ENCODE assay signal across 23 cellular contexts in the genomic region with DNA sequence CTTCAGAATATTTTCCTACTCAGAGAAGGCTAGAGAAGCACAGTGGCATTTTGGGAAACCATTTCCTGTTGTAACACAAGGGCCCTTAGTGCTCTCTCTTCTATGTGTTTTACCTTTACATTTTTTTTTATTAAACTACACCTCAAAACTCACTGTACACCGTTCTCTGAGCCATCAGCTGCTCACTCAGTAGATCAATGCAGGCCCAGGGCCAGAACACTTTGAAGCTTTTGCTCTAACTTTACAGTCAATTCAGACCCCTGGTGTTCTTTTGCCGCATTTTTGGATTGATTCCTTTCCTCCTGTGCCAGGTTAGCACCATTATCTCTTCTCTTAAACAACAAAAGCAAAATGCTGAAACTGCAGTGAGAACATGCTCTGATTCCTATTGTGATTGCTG.
DNase-seq lines count a peak whose midpoint lies in the region; ATAC-seq, FAIRE-seq and TF ChIP-seq lines count a peak whose summit lies in the region.
"Had no signal": no experiment of that assay in that cellular context is flagged by ENCODE, and none has a peak within 500 bp of the region (broad histone marks: within the 10 kb centered on the region; RNA-seq: fewer than 3 reads in every experiment).

No MANE protein-coding gene starts in this region.

- no peak for TF ChIP-seq EP300 in H1 (IDR thresholded peaks at IDR 0.05; ENCODE audit: borderline replicate concordance in 1 of 2, low read depth in 2 of 2, low read length in 2 of 2)
- no peak for TF ChIP-seq EP300 in transverse colon (IDR thresholded peaks at IDR 0.05; ENCODE audit: low read depth)

- H2BK5ac ChIP-seq in H1 (ENCODE audit: low read depth, low read length), result no peak overlapping the region

- H3K79me1 ChIP-seq in H1 (ENCODE audit: low read depth, low read length), result no peaks in the 10 kb centered on the region

- no peak overlapping the region for H3K4ac ChIP-seq in H1 (replicated peaks; ENCODE audit: insufficient read length, low read depth, low read length)

- no peak overlapping the region for H3K18ac ChIP-seq in H1 (ENCODE audit: extremely low read depth, low read length)

- TF ChIP-seq CTCF in H1 (IDR thresholded peaks at IDR 0.05; ENCODE audit: control extremely low read depth in 1 of 3, insufficient read depth in 1 of 3, low read depth in 1 of 3, low read length in 3 of 3) (no peak), transverse colon (IDR thresholded peaks at IDR 0.05) (no peak), omental fat pad (IDR thresholded peaks at IDR 0.05) (no peak)

- H2BK20ac ChIP-seq in H1 (ENCODE audit: low read length), result no peak overlapping the region

- H4K5ac ChIP-seq in H1 (ENCODE audit: insufficient read length, low read depth, low read length), result no peak overlapping the region

- no peak overlapping the region for H3K4me2 ChIP-seq in H1 (ENCODE audit: insufficient read depth in 1 of 2, low read depth in 2 of 2, low read length in 2 of 2)

- H2BK15ac ChIP-seq in H1 (ENCODE audit: low read length), result no peak overlapping the region

- H3K9ac ChIP-seq in H1 (replicated peaks in 1 of 4; ENCODE audit: extremely low read depth in 1 of 4, low read depth in 3 of 4, low read length in 3 of 4) (no peak overlapping the region), mucosa of rectum (ENCODE audit: low read depth in 1 of 2, low read length in 2 of 2) (peak overlapping the region in 1 of 2 donors; percentile 48)

- peak overlapping the region; percentile 48; the same call in 1 of the 2 replicates for H2AFZ ChIP-seq in H1 (ENCODE audit: low read length)

- no peaks in the 10 kb centered on the region for H3K79me2 ChIP-seq in H1 (ENCODE audit: control insufficient read depth in 1 of 2, insufficient read depth in 2 of 2, low read length in 2 of 2)

- H4K20me1 ChIP-seq in H1 (replicated peaks in 1 of 2; ENCODE audit: control insufficient read depth in 1 of 2, insufficient read depth in 2 of 2, low read length in 2 of 2), result no peaks in the 10 kb centered on the region

- H4K8ac ChIP-seq in H1 (ENCODE audit: extremely low read depth, insufficient read depth, low read length), result no peak overlapping the region

- no peak overlapping the region for H3K23ac ChIP-seq in H1 (ENCODE audit: insufficient read length)

- H2AK5ac ChIP-seq in H1 (ENCODE audit: low read depth, low read length), result no peak overlapping the region

- no peaks in the 10 kb centered on the region for H3K27me3 ChIP-seq in H1 (replicated peaks in 1 of 4; ENCODE audit: control insufficient read depth in 3 of 4, extremely low read depth in 1 of 4, insufficient read depth in 3 of 4, low read length in 3 of 4)
- no peaks in the 10 kb centered on the region for H3K27me3 ChIP-seq in mucosa of rectum (ENCODE audit: control insufficient read depth in 2 of 2, insufficient read depth in 2 of 2, low read length in 2 of 2)
- no peaks in the 10 kb centered on the region for H3K27me3 ChIP-seq in transverse colon

- peak; percentile 54 for DNase-seq in NCI-H345 (lab: John Stamatoyannopoulos, UW)
- DNase-seq in NCI-H345 treated with DMSO at 0.1 percent for 48 hours (lab: John Stamatoyannopoulos, UW; ENCODE audit: unreplicated experiment), result no peak
- DNase-seq in H1 (ENCODE audit: low read depth in 1 of 2, low spot score in 2 of 2), result no peak
- no peak for DNase-seq in transverse colon
- DNase-seq in omental fat pad (ENCODE audit: low spot score), result no peak
- no peak for DNase-seq in iPS-NIHi11 (ENCODE audit: low spot score)
- DNase-seq: 8988T, AML-193, DMS53, GDM1, HCEC 1CT, MM.1S, NCI-H1048, NCI-H146, NCI-H2029, NCI-H226, NCI-H524 treated with DMSO at 0.1 percent for 48 hours, NCI-H82, Right ventricle myocardium superior had no signal

- no peak overlapping the region for H3K14ac ChIP-seq in H1 (ENCODE audit: insufficient read length)

- TF ChIP-seq POLR2A in H1 (IDR thresholded peaks at IDR 0.05; ENCODE audit: control extremely low read depth in 1 of 2, low read depth in 2 of 2, low read length in 2 of 2) (no peak), transverse colon (IDR thresholded peaks at IDR 0.05) (no peak)

- no peak for TF ChIP-seq RAD21 in H1 (IDR thresholded peaks at IDR 0.05 in 1 of 2, conservative IDR thresholded peaks at IDR 0.05 in 1 of 2; ENCODE audit: low read depth in 2 of 2, low read length in 2 of 2)

- H3K23me2 ChIP-seq in H1 (ENCODE audit: low read depth, low read length), result no peaks in the 10 kb centered on the region

- intact Hi-C loops in transverse colon (cut with DNase I; ENCODE audit: low total_unique reads), result no loop called here

- no peaks in the 10 kb centered on the region for H3K36me3 ChIP-seq in H1 (ENCODE audit: control insufficient read depth in 2 of 4, insufficient read depth in 4 of 4, low read length in 3 of 4)
- H3K36me3 ChIP-seq in mucosa of rectum (ENCODE audit: control insufficient read depth in 2 of 2, insufficient read depth in 2 of 2, low read length in 2 of 2), result no peaks in the 10 kb centered on the region
- H3K36me3 ChIP-seq in transverse colon, result no peaks in the 10 kb centered on the region

- CTCF ChIA-PET in H1 (lab: Charles Lee; ENCODE audit: partially characterized antibody), result interaction anchor here (1.4 kb wide), 1 partner anchor 10 kb away, joined by 3 read pairs; no protein-coding TSS in a partner anchor

- H3K9me3 ChIP-seq in H1 (ENCODE audit: insufficient read depth in 2 of 2, low read depth in 1 of 2, low read length in 1 of 2), result peaks cover 0 to 2% of the 10 kb centered on the region in 2 experiments; a peak in 1 of 4 replicates
- no peaks in the 10 kb centered on the region for H3K9me3 ChIP-seq in mucosa of rectum (ENCODE audit: control insufficient read depth in 2 of 2, low read length in 2 of 2)
- H3K9me3 ChIP-seq in transverse colon, result no peaks in the 10 kb centered on the region

- H4K91ac ChIP-seq in H1 (replicated peaks; ENCODE audit: insufficient read length, low read length), result no peak overlapping the region

- POLR2A ChIA-PET in H1 (lab: Charles Lee; ENCODE audit: partially characterized antibody), result no interaction called here

- no peak overlapping the region for H2BK120ac ChIP-seq in H1 (replicated peaks; ENCODE audit: low read depth, low read length)

- in situ Hi-C loops in transverse colon (cut with MboI; ENCODE audit: low pct_ligation_motif_present in 1 of 4, low pct_unique_long_range_greater_than_20kb in 1 of 4, low sequenced_read_pairs in 3 of 4), result no loop called here

- WGBS in H1 (ENCODE audit: extremely low coverage in 1 of 2, insufficient coverage in 1 of 2, insufficient read length in 1 of 2, insufficient replicate concordance in 2 of 2, low coverage in 1 of 2, low lambda C conversion rate in 2 of 2, missing lambda C conversion rate in 1 of 2), 2 experiments, result 88% methylated on average over 2 of the region's 2 CpGs; no CpG with 5 or more reads in 1 of the 2 experiments
- 28 to 45% methylated on average over 2 of the region's 2 CpGs for WGBS in transverse colon (ENCODE audit: low coverage in 1 of 2), 2 donors

- FAIRE-seq in H1 (lab: Jason Lieb, UNC), result no peak
- FAIRE-seq: D721Med, K562 had no signal

- ATAC-seq in omental fat pad (ENCODE audit: low FRiP score), result no peak
- no peak for ATAC-seq in GM18870 (IDR thresholded peaks at IDR 0.05; ENCODE audit: unreplicated experiment)
- ATAC-seq: K562 had no signal

- H3K4me1 ChIP-seq in H1 (replicated peaks in 1 of 4; ENCODE audit: control insufficient read depth in 3 of 4, insufficient read depth in 4 of 4, low read length in 3 of 4) (peaks cover 1 to 7% (median 4%) of the 10 kb centered on the region in 4 experiments; a peak in 3 of 7 replicates), mucosa of rectum (ENCODE audit: control insufficient read depth in 2 of 2, insufficient read depth in 2 of 2, low read length in 2 of 2) (peaks cover 0 to 6% of the 10 kb centered on the region in 2 donors), transverse colon (peaks cover 0 to 16% (median 8%) of the 10 kb centered on the region in 4 donors)

- H3K4me3 ChIP-seq in H1 (ENCODE audit: extremely low read depth in 1 of 4, insufficient read depth in 2 of 4, low read depth in 3 of 4, low read length in 4 of 4) (no peak overlapping the region), mucosa of rectum (ENCODE audit: low read length in 2 of 2) (no peak overlapping the region), transverse colon (no peak overlapping the region)
- H3K4me3 ChIP-seq: K562 had no signal

- no peak overlapping the region for H2BK12ac ChIP-seq in H1 (ENCODE audit: low read depth, low read length)

- H3K27ac ChIP-seq in H1 (ENCODE audit: low read depth, low read length) (no peak overlapping the region), mucosa of rectum (ENCODE audit: low read depth in 2 of 2, low read length in 2 of 2) (peak overlapping the region; percentile 12 to 52), transverse colon (peak overlapping the region in 3 of 4 donors; percentile 41 to 54 (median 52))

- no peak overlapping the region for H3K56ac ChIP-seq in H1 (replicated peaks; ENCODE audit: insufficient read length, low read depth, low read length)

TF ChIP-seq in H1, 55 proteins besides CTCF, POLR2A, EP300 and RAD21 (continues in another document):
- TF ChIP-seq, protein P1, sequence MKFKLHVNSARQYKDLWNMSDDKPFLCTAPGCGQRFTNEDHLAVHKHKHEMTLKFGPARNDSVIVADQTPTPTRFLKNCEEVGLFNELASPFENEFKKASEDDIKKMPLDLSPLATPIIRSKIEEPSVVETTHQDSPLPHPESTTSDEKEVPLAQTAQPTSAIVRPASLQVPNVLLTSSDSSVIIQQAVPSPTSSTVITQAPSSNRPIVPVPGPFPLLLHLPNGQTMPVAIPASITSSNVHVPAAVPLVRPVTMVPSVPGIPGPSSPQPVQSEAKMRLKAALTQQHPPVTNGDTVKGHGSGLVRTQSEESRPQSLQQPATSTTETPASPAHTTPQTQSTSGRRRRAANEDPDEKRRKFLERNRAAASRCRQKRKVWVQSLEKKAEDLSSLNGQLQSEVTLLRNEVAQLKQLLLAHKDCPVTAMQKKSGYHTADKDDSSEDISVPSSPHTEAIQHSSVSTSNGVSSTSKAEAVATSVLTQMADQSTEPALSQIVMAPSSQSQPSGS (IDR thresholded peaks at IDR 0.05; ENCODE audit: low read length), result no peak
- TF ChIP-seq, protein P2, sequence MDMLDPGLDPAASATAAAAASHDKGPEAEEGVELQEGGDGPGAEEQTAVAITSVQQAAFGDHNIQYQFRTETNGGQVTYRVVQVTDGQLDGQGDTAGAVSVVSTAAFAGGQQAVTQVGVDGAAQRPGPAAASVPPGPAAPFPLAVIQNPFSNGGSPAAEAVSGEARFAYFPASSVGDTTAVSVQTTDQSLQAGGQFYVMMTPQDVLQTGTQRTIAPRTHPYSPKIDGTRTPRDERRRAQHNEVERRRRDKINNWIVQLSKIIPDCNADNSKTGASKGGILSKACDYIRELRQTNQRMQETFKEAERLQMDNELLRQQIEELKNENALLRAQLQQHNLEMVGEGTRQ (IDR thresholded peaks at IDR 0.05; ENCODE audit: low read length), result no peak
- no peak for TF ChIP-seq NANOG (IDR thresholded peaks at IDR 0.05; ENCODE audit: insufficient read depth, low read depth, low read length, poor library complexity, severe bottlenecking)
- no peak for TF ChIP-seq BCL11A (IDR thresholded peaks at IDR 0.05; ENCODE audit: low read depth in 2 of 2, low read length in 2 of 2)
- TF ChIP-seq SP4 (IDR thresholded peaks at IDR 0.05; ENCODE audit: low read length), result no peak
- no peak for TF ChIP-seq KDM5A (IDR thresholded peaks at IDR 0.05; ENCODE audit: low read length)
- no peak for TF ChIP-seq KDM4A (IDR thresholded peaks at IDR 0.05; ENCODE audit: low read depth, low read length, severe bottlenecking)
